ENCODE assay signal across 3 cellular contexts in genomic region chr4:91630054-91630453, GRCh38.
"Had no signal": no experiment of that assay in that cellular context is flagged by ENCODE, and none has a peak within 500 bp of the region (broad histone marks: within the 10 kb centered on the region; RNA-seq: fewer than 3 reads in every experiment).

No MANE protein-coding gene starts in this region.

- DNase-seq: GDM1, GF-D8 had no signal

- H3K4me3 ChIP-seq: GM12878 had no signal

- ATAC-seq: GM12878 had no signal
